1 cellular context compared by ENCODE assay signal in genomic region chr11:59829358-59829757, GRCh38.
TF ChIP-seq lines count a peak whose summit lies in the region.

No MANE protein-coding gene starts in this region.

TF ChIP-seq in K562, 482 proteins besides CTCF, POLR2A, EP300 and RAD21:
- no peak for TF ChIP-seq CAMTA2 (CRISPR knock-in tag; conservative IDR thresholded peaks at IDR 0.05)
- no peak for TF ChIP-seq FOXA3 (CRISPR knock-in tag; conservative IDR thresholded peaks at IDR 0.05 in 1 of 2, IDR thresholded peaks at IDR 0.05 in 1 of 2)
- TF ChIP-seq ZNF224 (CRISPR knock-in tag; IDR thresholded peaks at IDR 0.05) = no peak
- no peak for TF ChIP-seq HOXB6 (CRISPR knock-in tag; IDR thresholded peaks at IDR 0.05; ENCODE audit: borderline replicate concordance)
- TF ChIP-seq HNRNPH1 (optimal IDR thresholded peaks at IDR 0.05; ENCODE audit: low read depth, low read length) = no peak
- TF ChIP-seq ZNF408 (CRISPR knock-in tag; IDR thresholded peaks at IDR 0.05; ENCODE audit: low read depth) = no peak
- TF ChIP-seq CBX2 (IDR thresholded peaks at IDR 0.05; ENCODE audit: insufficient read depth, low read length, poor library complexity, severe bottlenecking) = no peak
- TF ChIP-seq, protein P1, sequence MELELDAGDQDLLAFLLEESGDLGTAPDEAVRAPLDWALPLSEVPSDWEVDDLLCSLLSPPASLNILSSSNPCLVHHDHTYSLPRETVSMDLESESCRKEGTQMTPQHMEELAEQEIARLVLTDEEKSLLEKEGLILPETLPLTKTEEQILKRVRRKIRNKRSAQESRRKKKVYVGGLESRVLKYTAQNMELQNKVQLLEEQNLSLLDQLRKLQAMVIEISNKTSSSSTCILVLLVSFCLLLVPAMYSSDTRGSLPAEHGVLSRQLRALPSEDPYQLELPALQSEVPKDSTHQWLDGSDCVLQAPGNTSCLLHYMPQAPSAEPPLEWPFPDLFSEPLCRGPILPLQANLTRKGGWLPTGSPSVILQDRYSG (tag; conservative IDR thresholded peaks at IDR 0.05; ENCODE audit: low read depth) = no peak
- TF ChIP-seq EWSR1 (IDR thresholded peaks at IDR 0.05; ENCODE audit: borderline replicate concordance, low read depth, partially characterized antibody) = no peak
- TF ChIP-seq SIRT6 (IDR thresholded peaks at IDR 0.05; ENCODE audit: low read depth, low read length) = no peak
- TF ChIP-seq, protein P2, sequence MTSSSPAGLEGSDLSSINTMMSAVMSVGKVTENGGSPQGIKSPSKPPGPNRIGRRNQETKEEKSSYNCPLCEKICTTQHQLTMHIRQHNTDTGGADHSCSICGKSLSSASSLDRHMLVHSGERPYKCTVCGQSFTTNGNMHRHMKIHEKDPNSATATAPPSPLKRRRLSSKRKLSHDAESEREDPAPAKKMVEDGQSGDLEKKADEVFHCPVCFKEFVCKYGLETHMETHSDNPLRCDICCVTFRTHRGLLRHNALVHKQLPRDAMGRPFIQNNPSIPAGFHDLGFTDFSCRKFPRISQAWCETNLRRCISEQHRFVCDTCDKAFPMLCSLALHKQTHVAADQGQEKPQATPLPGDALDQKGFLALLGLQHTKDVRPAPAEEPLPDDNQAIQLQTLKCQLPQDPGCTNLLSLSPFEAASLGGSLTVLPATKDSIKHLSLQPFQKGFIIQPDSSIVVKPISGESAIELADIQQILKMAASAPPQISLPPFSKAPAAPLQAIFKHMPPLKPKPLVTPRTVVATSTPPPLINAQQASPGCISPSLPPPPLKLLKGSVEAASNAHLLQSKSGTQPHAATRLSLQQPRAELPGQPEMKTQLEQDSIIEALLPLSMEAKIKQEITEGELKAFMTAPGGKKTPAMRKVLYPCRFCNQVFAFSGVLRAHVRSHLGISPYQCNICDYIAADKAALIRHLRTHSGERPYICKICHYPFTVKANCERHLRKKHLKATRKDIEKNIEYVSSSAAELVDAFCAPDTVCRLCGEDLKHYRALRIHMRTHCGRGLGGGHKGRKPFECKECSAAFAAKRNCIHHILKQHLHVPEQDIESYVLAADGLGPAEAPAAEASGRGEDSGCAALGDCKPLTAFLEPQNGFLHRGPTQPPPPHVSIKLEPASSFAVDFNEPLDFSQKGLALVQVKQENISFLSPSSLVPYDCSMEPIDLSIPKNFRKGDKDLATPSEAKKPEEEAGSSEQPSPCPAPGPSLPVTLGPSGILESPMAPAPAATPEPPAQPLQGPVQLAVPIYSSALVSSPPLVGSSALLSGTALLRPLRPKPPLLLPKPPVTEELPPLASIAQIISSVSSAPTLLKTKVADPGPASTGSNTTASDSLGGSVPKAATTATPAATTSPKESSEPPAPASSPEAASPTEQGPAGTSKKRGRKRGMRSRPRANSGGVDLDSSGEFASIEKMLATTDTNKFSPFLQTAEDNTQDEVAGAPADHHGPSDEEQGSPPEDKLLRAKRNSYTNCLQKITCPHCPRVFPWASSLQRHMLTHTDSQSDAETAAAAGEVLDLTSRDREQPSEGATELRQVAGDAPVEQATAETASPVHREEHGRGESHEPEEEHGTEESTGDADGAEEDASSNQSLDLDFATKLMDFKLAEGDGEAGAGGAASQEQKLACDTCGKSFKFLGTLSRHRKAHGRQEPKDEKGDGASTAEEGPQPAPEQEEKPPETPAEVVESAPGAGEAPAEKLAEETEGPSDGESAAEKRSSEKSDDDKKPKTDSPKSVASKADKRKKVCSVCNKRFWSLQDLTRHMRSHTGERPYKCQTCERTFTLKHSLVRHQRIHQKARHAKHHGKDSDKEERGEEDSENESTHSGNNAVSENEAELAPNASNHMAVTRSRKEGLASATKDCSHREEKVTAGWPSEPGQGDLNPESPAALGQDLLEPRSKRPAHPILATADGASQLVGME (CRISPR knock-in tag; IDR thresholded peaks at IDR 0.05) = no peak
- no peak for TF ChIP-seq SIX5 (IDR thresholded peaks at IDR 0.05; ENCODE audit: borderline replicate concordance in 1 of 2, insufficient read depth in 1 of 2, low read depth in 1 of 2, low read length in 2 of 2)
- no peak for TF ChIP-seq KDM2B (CRISPR knock-in tag; IDR thresholded peaks at IDR 0.05)
